ENCODE assay signal across 8 cellular contexts in the genomic region with DNA sequence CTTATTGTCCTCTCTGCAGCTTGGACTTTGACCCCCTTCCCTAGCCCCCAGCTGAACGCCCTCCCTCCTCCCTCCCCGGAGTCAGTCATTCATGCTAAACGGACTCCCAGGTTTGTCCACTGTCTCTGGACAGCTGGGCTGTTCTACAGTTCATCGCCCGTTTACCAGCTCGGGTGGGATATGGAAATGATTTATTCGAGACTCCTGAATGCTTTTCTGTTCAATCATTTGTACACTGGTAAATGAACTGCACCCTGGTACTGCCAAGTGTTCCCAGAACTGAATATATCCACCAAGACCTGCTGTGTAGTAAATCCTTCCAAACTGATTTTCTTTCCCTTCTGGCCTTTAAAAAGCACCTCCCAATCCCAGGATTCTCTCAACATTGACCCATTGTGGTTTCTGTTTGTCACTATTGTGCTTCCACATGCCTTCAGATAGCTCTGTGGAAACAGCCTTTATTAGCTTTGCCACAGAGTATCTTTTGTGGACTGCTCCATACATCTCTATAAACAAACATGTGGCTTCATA. TPM values are rescaled to one million over a fixed set of nuclear protein-coding genes. Genes with fewer than 3 reads are reported as not detected.
A peak's percentile ranks its signal among the peaks of the same experiment; 100 is the strongest.
DNase-seq lines count a peak whose midpoint lies in the region; ATAC-seq lines count a peak whose summit lies in the region.

No MANE protein-coding gene starts in this region.

- H3K27ac Mint-ChIP-seq in activated T-cell treated with anti-CD3 and anti-CD28 coated beads, Interleukin-2, amount 50 U/mL, for 72 hours, result peak overlapping the region; percentile 94
- H3K27ac Mint-ChIP-seq in stimulated activated naive B cell treated with anti-CD40 and anti-IgM and Interleukin-4, amounts not matched to agents 10 μg/mL and 1 μg/mL and 100 μg/mL, for 72 hours, result no peak overlapping the region

- no peaks in the 10 kb centered on the region for H3K27me3 ChIP-seq in adipocyte (replicated peaks; ENCODE audit: control insufficient read depth, insufficient read depth, low read length)

- no peak for ATAC-seq in activated T-cell treated with anti-CD3 and anti-CD28 coated beads, Interleukin-2, amount 50 U/mL, for 72 hours (replicated peaks in 1 of 2)
- ATAC-seq in stimulated activated naive B cell treated with anti-CD40 and anti-IgM and Interleukin-4, amounts not matched to agents 10 μg/mL and 1 μg/mL and 100 μg/mL, for 72 hours (replicated peaks), result no peak
- no peak for ATAC-seq in HG03520 (IDR thresholded peaks at IDR 0.05; ENCODE audit: unreplicated experiment)

- peaks cover 0 to 4% of the 10 kb centered on the region in 2 donors for H3K36me3 Mint-ChIP-seq in activated T-cell treated with anti-CD3 and anti-CD28 coated beads, Interleukin-2, amount 50 U/mL, for 72 hours (ENCODE audit: insufficient read depth in 2 of 2)
- H3K36me3 Mint-ChIP-seq in stimulated activated naive B cell treated with anti-CD40 and anti-IgM and Interleukin-4, amounts not matched to agents 10 μg/mL and 1 μg/mL and 100 μg/mL, for 72 hours, result no peaks in the 10 kb centered on the region

- no peaks in the 10 kb centered on the region for H3K9me3 ChIP-seq in adipocyte (ENCODE audit: control insufficient read depth, low read length)

- peaks cover 22% of the 10 kb centered on the region for H3K4me1 Mint-ChIP-seq in activated T-cell treated with anti-CD3 and anti-CD28 coated beads, Interleukin-2, amount 50 U/mL, for 72 hours (ENCODE audit: low read depth)
- peaks cover 8 to 9% of the 10 kb centered on the region in 2 donors for H3K4me1 Mint-ChIP-seq in stimulated activated naive B cell treated with anti-CD40 and anti-IgM and Interleukin-4, amounts not matched to agents 10 μg/mL and 1 μg/mL and 100 μg/mL, for 72 hours

- peak overlapping the region; percentile 82 for H3K9ac ChIP-seq in adipocyte (ENCODE audit: low read length)

- H3K36me3 ChIP-seq in adipocyte (ENCODE audit: control insufficient read depth, insufficient read depth, low read length, severe bottlenecking), result no peaks in the 10 kb centered on the region

- H3K4me3 Mint-ChIP-seq in activated T-cell treated with anti-CD3 and anti-CD28 coated beads, Interleukin-2, amount 50 U/mL, for 72 hours, result peak overlapping the region; percentile 77 to 96
- peak overlapping the region; percentile 59 to 64 for H3K4me3 Mint-ChIP-seq in stimulated activated naive B cell treated with anti-CD40 and anti-IgM and Interleukin-4, amounts not matched to agents 10 μg/mL and 1 μg/mL and 100 μg/mL, for 72 hours

- peaks cover 7% of the 10 kb centered on the region for H3K27me3 Mint-ChIP-seq in activated T-cell treated with anti-CD3 and anti-CD28 coated beads, Interleukin-2, amount 50 U/mL, for 72 hours (ENCODE audit: low read depth)
- peaks cover 27 to 57% of the 10 kb centered on the region in 2 donors for H3K27me3 Mint-ChIP-seq in stimulated activated naive B cell treated with anti-CD40 and anti-IgM and Interleukin-4, amounts not matched to agents 10 μg/mL and 1 μg/mL and 100 μg/mL, for 72 hours

- peaks cover 12% of the 10 kb centered on the region for H3K4me1 ChIP-seq in adipocyte (ENCODE audit: control insufficient read depth, insufficient read depth, low read length)

- H3K4me3 ChIP-seq in adipocyte (ENCODE audit: low read length), result peak overlapping the region; percentile 91

- no peak for DNase-seq in activated T-cell treated with anti-CD3 and anti-CD28 coated beads, Interleukin-2, amount 50 U/mL, for 72 hours
- no peak for DNase-seq in activated T-cell treated with anti-CD3 and anti-CD28 coated beads, Interleukin-2, amount 50 U/mL, for 48 hours
- peak; percentile 40 for DNase-seq in adipocyte (ENCODE audit: low read depth)
- peak; percentile 69 for DNase-seq in inferior parietal cortex (ENCODE audit: extremely low spot score)
- no peak for DNase-seq in stimulated activated naive B cell treated with anti-CD40 and anti-IgM and Interleukin-4, amounts not matched to agents 10 μg/mL and 1 μg/mL and 100 μg/mL, for 72 hours
- no peak for DNase-seq in occipital lobe (lab: John Stamatoyannopoulos, UW)
- DNase-seq in NCI-H2196 (lab: John Stamatoyannopoulos, UW; ENCODE audit: unreplicated experiment), result no peak

- H3K9me3 Mint-ChIP-seq in activated T-cell treated with anti-CD3 and anti-CD28 coated beads, Interleukin-2, amount 50 U/mL, for 72 hours, result no peaks in the 10 kb centered on the region
- no peaks in the 10 kb centered on the region for H3K9me3 Mint-ChIP-seq in stimulated activated naive B cell treated with anti-CD40 and anti-IgM and Interleukin-4, amounts not matched to agents 10 μg/mL and 1 μg/mL and 100 μg/mL, for 72 hours

RNA-seq across cellular contexts. Expression of a gene that starts 0.8 kb away (rescaled TPM):
- 10 to 100 TPM; 24.8 to 26.4 TPM for total RNA-seq in activated T-cell treated with anti-CD3 and anti-CD28 coated beads, Interleukin-2, amount 50 U/mL, for 72 hours
- 202 TPM for total RNA-seq in occipital lobe

Comparison
In these comparisons a context has a peak if more than half of its experiments do, and no peak if none do; other contexts are left out.
1. DNase-seq: peak in adipocyte (single experiment) and inferior parietal cortex (single experiment); none in activated T-cell treated with anti-CD3 and anti-CD28 coated beads, Interleukin-2, amount 50 U/mL, for 72 hours (0 of 2), activated T-cell treated with anti-CD3 and anti-CD28 coated beads, Interleukin-2, amount 50 U/mL, for 48 hours (0 of 2), stimulated activated naive B cell treated with anti-CD40 and anti-IgM and Interleukin-4, amounts not matched to agents 10 μg/mL and 1 μg/mL and 100 μg/mL, for 72 hours (single experiment), occipital lobe (single experiment) and NCI-H2196 (single experiment).